ENCODE assay signal across 13 cellular contexts in the genomic region with DNA sequence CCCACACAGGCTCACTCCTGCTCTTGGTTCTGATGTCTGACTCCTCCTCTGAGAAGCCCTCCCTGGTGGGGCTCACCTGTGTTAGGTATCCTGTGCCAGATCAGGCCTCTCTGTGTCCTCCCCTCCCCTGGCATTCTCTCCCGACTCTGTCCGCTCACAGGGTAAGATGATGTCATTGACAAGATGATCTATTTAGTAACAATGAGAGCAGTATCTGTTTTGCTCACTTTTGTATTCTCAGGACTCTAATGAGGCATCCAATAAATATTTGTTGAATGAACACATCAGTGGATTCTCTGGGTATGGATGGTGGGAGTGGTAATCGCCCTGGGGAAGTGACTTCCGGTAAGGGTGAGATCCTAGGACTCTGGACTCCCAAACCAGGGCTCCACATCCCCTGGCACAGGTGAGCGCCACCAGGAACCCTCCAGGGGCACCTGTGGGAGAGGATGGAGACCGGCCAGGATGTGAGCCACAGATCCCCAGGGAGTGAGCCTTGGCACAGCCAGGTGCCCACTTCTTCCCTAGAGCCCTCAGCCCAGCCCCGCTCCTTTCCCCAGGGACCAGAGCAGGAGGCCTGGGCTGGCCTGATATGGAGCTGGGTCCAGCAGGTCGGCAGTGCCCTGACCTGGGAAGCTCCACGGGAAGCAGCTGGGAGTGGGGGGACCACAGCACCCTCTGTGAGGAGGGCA. TPM values are rescaled to one million over a fixed set of nuclear protein-coding genes. Genes with fewer than 3 reads are reported as not detected.
DNase-seq lines count a peak whose midpoint lies in the region; ATAC-seq, FAIRE-seq and TF ChIP-seq lines count a peak whose summit lies in the region.
"Had no signal": no experiment of that assay in that cellular context is flagged by ENCODE, and none has a peak within 500 bp of the region (broad histone marks: within the 10 kb centered on the region; RNA-seq: fewer than 3 reads in every experiment).

No MANE protein-coding gene starts in this region.

- H3K4me1 ChIP-seq in BLaER1 treated with 17β-estradiol and CSF1 and Interleukin-3, amounts not matched to agents 10 nM and 100 nM, result peaks cover 0 to 53% (median 39%) of the 10 kb centered on the region in 10 experiments; a peak in 19 of 20 replicates
- H3K4me1 ChIP-seq in keratinocyte (ENCODE audit: control insufficient read depth, extremely low read depth, insufficient read depth, low read length), result peaks cover 45% of the 10 kb centered on the region

- H3K27ac ChIP-seq in BLaER1 treated with 17β-estradiol and CSF1 and Interleukin-3, amounts not matched to agents 10 nM and 100 nM, result peak overlapping the region in 1 of 11 experiments; percentile 15; a peak in 1 of 22 replicates
- H3K27ac ChIP-seq in keratinocyte (ENCODE audit: control insufficient read depth, insufficient read depth, low read length), result peak overlapping the region; percentile 95

- no peaks in the 10 kb centered on the region for H3K9me3 ChIP-seq in BLaER1 treated with 17β-estradiol and CSF1 and Interleukin-3, amounts not matched to agents 10 nM and 100 nM (replicated peaks in 1 of 11)
- H3K9me3 ChIP-seq in keratinocyte (ENCODE audit: control insufficient read depth, low read depth, low read length), result no peaks in the 10 kb centered on the region

- H3K79me2 ChIP-seq in keratinocyte (ENCODE audit: control insufficient read depth, insufficient read depth, low read length), result no peaks in the 10 kb centered on the region

- peak overlapping the region in 8 of 11 experiments; percentile 25 to 80 (median 46); a peak in 14 of 22 replicates for H3K4me2 ChIP-seq in BLaER1 treated with 17β-estradiol and CSF1 and Interleukin-3, amounts not matched to agents 10 nM and 100 nM
- H3K4me2 ChIP-seq in keratinocyte (ENCODE audit: control insufficient read depth, extremely low read depth, insufficient read depth, low read depth, low read length), result peak overlapping the region; percentile 52

- DNase-seq in HS-5 (ENCODE audit: low read depth) (peak; percentile 57), T1000 (lab: John Stamatoyannopoulos, UW) (peak; percentile 44), keratinocyte (ENCODE audit: low read depth, low spot score) (peak; percentile 74), GM13977 (ENCODE audit: low spot score) (no peak), hypothalamus (lab: John Stamatoyannopoulos, UW) (no peak), retina (no peak)
- DNase-seq: activated CD8-positive, alpha-beta memory T cell treated with anti-CD3 and anti-CD28 coated beads, Interleukin-2, amount 50 U/mL, for 48 hours; CD4-positive, alpha-beta T cell; NCI-H1694 had no signal

- no peaks in the 10 kb centered on the region for H3K36me3 ChIP-seq in BLaER1 treated with 17β-estradiol and CSF1 and Interleukin-3, amounts not matched to agents 10 nM and 100 nM
- H3K36me3 ChIP-seq in keratinocyte (ENCODE audit: control insufficient read depth in 2 of 2, extremely low read depth in 1 of 2, insufficient read depth in 2 of 2, low read length in 2 of 2), result no peaks in the 10 kb centered on the region

- H3K27me3 ChIP-seq in BLaER1 treated with 17β-estradiol and CSF1 and Interleukin-3, amounts not matched to agents 10 nM and 100 nM, result peaks cover 28 to 31% (median 30%) of the 10 kb centered on the region in 11 experiments
- H3K27me3 ChIP-seq in keratinocyte (ENCODE audit: control insufficient read depth, extremely low read depth, insufficient read depth, low read length), result peaks cover 11% of the 10 kb centered on the region

- dilution Hi-C loops in keratinocyte (cut with MboI; ENCODE audit: extremely low pct_ligation_motif_present, low sequenced_read_pairs), result no loop called here

- in situ Hi-C loops in GM13977 (cut with MboI; ENCODE audit: low pct_unique_long_range_greater_than_20kb, low sequenced_read_pairs, unreplicated experiment), result loop anchor here (5.0 to 25.0 kb wide), 2 partner anchors 62 to 372 kb away; a partner anchor contains a TSS

- TF ChIP-seq CTCF in keratinocyte (optimal IDR thresholded peaks at IDR 0.05 in 1 of 3, IDR thresholded peaks at IDR 0.05 in 1 of 3, conservative IDR thresholded peaks at IDR 0.05 in 1 of 3; ENCODE audit: extremely low read depth in 1 of 3, insufficient read depth in 2 of 3, low read length in 3 of 3) (no peak), GM13977 (IDR thresholded peaks at IDR 0.05; ENCODE audit: extremely low read depth, insufficient read depth, missing control alignments) (no peak)

- H2AFZ ChIP-seq in keratinocyte (ENCODE audit: control insufficient read depth, low read length), result peak overlapping the region; percentile 12

- peak; percentile 73 for FAIRE-seq in keratinocyte (lab: Jason Lieb, UNC)
- FAIRE-seq: GM19239, TTC549 had no signal

- ATAC-seq in HG03354 (IDR thresholded peaks at IDR 0.05; ENCODE audit: poor library complexity, severe bottlenecking, unreplicated experiment), result no peak

- no peak overlapping the region for H3K4me3 ChIP-seq in BLaER1 treated with 17β-estradiol and CSF1 and Interleukin-3, amounts not matched to agents 10 nM and 100 nM
- peak overlapping the region in 1 of 3 experiments; percentile 49 for H3K4me3 ChIP-seq in keratinocyte (ENCODE audit: control insufficient read depth in 2 of 3, extremely low read depth in 1 of 3, insufficient read depth in 2 of 3, low read depth in 1 of 3, low read length in 3 of 3)

- peaks cover 6% of the 10 kb centered on the region for H3K9me1 ChIP-seq in keratinocyte (ENCODE audit: control insufficient read depth, extremely low read depth, insufficient read depth, low read length)

- peaks cover 0 to 4% (median 0%) of the 10 kb centered on the region in 11 experiments; a peak in 2 of 22 replicates for H4K20me1 ChIP-seq in BLaER1 treated with 17β-estradiol and CSF1 and Interleukin-3, amounts not matched to agents 10 nM and 100 nM
- H4K20me1 ChIP-seq in keratinocyte (ENCODE audit: control insufficient read depth, extremely low read depth, insufficient read depth, low read length), result no peaks in the 10 kb centered on the region

- H3K9ac ChIP-seq in BLaER1 treated with 17β-estradiol and CSF1 and Interleukin-3, amounts not matched to agents 10 nM and 100 nM, result peak overlapping the region in 4 of 11 experiments; percentile 2 to 34 (median 26); a peak in 3 of 22 replicates
- H3K9ac ChIP-seq in keratinocyte (ENCODE audit: control insufficient read depth, extremely low read depth, insufficient read depth, low read length), result peak overlapping the region; percentile 86

RNA-seq across cellular contexts. Expression of a gene that starts 5.4 kb away (rescaled TPM):
- 0.95 to 2.3 TPM (median 1.6 TPM) in 3 replicates for polyA plus RNA-seq in keratinocyte
- polyA plus RNA-seq in keratinocyte (2011; ENCODE audit: low read depth), result 5.9 TPM
- 0.95 and 1.3 TPM in 2 replicates for polyA plus RNA-seq in keratinocyte (2011; cell fraction: cytosol; rRNA removed)
- 11.3 and 11.7 TPM in 2 replicates for polyA plus RNA-seq in keratinocyte (2011; cell fraction: nucleus; rRNA removed)
- polyA plus RNA-seq in keratinocyte (2012; ENCODE audit: low replicate concordance), result 1.2 and 8.8 TPM in 2 replicates
- 0.66 to 1.2 TPM (median 0.80 TPM) in 3 replicates for polyA minus RNA-seq in keratinocyte
- polyA minus RNA-seq in keratinocyte (2011; cell fraction: cytosol; rRNA and poly(A)+ RNA removed), result not detected
- polyA minus RNA-seq in keratinocyte (2011; cell fraction: nucleus; rRNA and poly(A)+ RNA removed), result 1.3 and 1.8 TPM in 2 replicates

RNA-seq across cellular contexts. Expression of a gene that starts 27.7 kb away (rescaled TPM):
- polyA plus RNA-seq in keratinocyte, result 0.40 to 4.8 TPM (median 0.87 TPM) in 3 replicates
- polyA plus RNA-seq in keratinocyte (2011; ENCODE audit: low read depth), result 4.0 TPM
- 2.4 and 3.9 TPM in 2 replicates for polyA plus RNA-seq in keratinocyte (2011; cell fraction: cytosol; rRNA removed)
- polyA plus RNA-seq in keratinocyte (2011; cell fraction: nucleus; rRNA removed), result 1.4 and 2.1 TPM in 2 replicates
- polyA plus RNA-seq in keratinocyte (2012; ENCODE audit: low replicate concordance), result 2.0 and 15.0 TPM in 2 replicates
- polyA minus RNA-seq in keratinocyte, result 0.76 TPM in 1 of 3 replicates, not detected in the others
- not detected for polyA minus RNA-seq in keratinocyte (2011; cell fraction: cytosol; rRNA and poly(A)+ RNA removed)
- not detected in 2 replicates for polyA minus RNA-seq in keratinocyte (2011; cell fraction: nucleus; rRNA and poly(A)+ RNA removed)

RNA-seq across cellular contexts. Expression of a gene that starts 46.7 kb away (rescaled TPM):
- 152 to 261 TPM (median 192 TPM) in 3 replicates for polyA plus RNA-seq in keratinocyte
- polyA plus RNA-seq in keratinocyte (2011; ENCODE audit: low read depth), result 318 TPM
- 272 and 540 TPM in 2 replicates for polyA plus RNA-seq in keratinocyte (2011; cell fraction: cytosol; rRNA removed)
- polyA plus RNA-seq in keratinocyte (2011; cell fraction: nucleus; rRNA removed), result 428 and 649 TPM in 2 replicates
- 597 and 1,055 TPM in 2 replicates for polyA plus RNA-seq in keratinocyte (2012; ENCODE audit: low replicate concordance)
- polyA minus RNA-seq in keratinocyte, result 297 to 1,322 TPM (median 395 TPM) in 3 replicates
- 688 TPM for polyA minus RNA-seq in keratinocyte (2011; cell fraction: cytosol; rRNA and poly(A)+ RNA removed)
- 540 and 556 TPM in 2 replicates for polyA minus RNA-seq in keratinocyte (2011; cell fraction: nucleus; rRNA and poly(A)+ RNA removed)

RNA-seq across cellular contexts. Expression of a gene that starts 51.1 kb away (rescaled TPM):
- 236 to 308 TPM (median 272 TPM) in 3 replicates for polyA plus RNA-seq in keratinocyte
- 1,255 TPM for polyA plus RNA-seq in keratinocyte (2011; ENCODE audit: low read depth)
- polyA plus RNA-seq in keratinocyte (2011; cell fraction: cytosol; rRNA removed), result 367 and 580 TPM in 2 replicates
- 378 and 447 TPM in 2 replicates for polyA plus RNA-seq in keratinocyte (2011; cell fraction: nucleus; rRNA removed)
- 695 and 2,008 TPM in 2 replicates for polyA plus RNA-seq in keratinocyte (2012; ENCODE audit: low replicate concordance)
- 71.7 to 141 TPM (median 108 TPM) in 3 replicates for polyA minus RNA-seq in keratinocyte
- 100 TPM for polyA minus RNA-seq in keratinocyte (2011; cell fraction: cytosol; rRNA and poly(A)+ RNA removed)
- polyA minus RNA-seq in keratinocyte (2011; cell fraction: nucleus; rRNA and poly(A)+ RNA removed), result 71.1 and 103 TPM in 2 replicates

Comparison
In these comparisons a context has a peak if more than half of its experiments do, and no peak if none do; other contexts are left out.
1. DNase-seq: peak in HS-5 (single experiment), T1000 (single experiment) and keratinocyte (single experiment); none in GM13977 (single experiment), hypothalamus (0 of 51) and retina (single experiment).